ENCODE assay signal across 9 cellular contexts in the genomic region with DNA sequence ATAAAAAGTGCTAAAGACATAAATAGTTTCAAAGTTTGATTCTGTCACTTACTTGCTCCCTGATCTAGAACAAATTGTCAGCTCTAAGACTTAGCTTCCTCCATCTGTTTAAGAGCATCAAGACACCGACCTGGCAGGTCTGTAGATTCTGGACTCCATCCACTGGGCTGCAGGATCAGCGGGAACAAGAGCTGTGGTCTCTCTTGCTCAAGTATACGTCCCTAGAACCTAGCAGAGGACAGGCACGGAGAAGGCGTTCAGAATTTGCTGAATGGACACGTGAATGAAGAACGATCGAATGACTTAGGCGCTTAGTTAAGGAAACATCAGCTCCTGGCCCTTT. TPM values are rescaled to one million over a fixed set of nuclear protein-coding genes. Genes with fewer than 3 reads are reported as not detected.
DNase-seq lines count a peak whose midpoint lies in the region; ATAC-seq lines count a peak whose summit lies in the region.
"Had no signal": no experiment of that assay in that cellular context is flagged by ENCODE, and none has a peak within 500 bp of the region (broad histone marks: within the 10 kb centered on the region; RNA-seq: fewer than 3 reads in every experiment).

No MANE protein-coding gene starts in this region.

- peaks cover 15 to 28% of the 10 kb centered on the region in 2 donors for H3K27me3 ChIP-seq in mucosa of rectum (ENCODE audit: control insufficient read depth in 2 of 2, insufficient read depth in 2 of 2, low read length in 2 of 2)

- peak overlapping the region in 1 of 2 donors; percentile 43 for H3K9ac ChIP-seq in mucosa of rectum (ENCODE audit: low read depth in 1 of 2, low read length in 2 of 2)

- H3K27ac ChIP-seq in mucosa of rectum (ENCODE audit: low read depth in 2 of 2, low read length in 2 of 2): peak overlapping the region; percentile 38 to 51

- intact Hi-C loops in posterior cingulate gyrus (cut with DNase I): no loop called here

- H3K4me1 ChIP-seq in mucosa of rectum (ENCODE audit: control insufficient read depth in 2 of 2, insufficient read depth in 2 of 2, low read length in 2 of 2): peaks cover 0 to 3% of the 10 kb centered on the region in 2 donors

- ATAC-seq in GM21423 (IDR thresholded peaks at IDR 0.05; ENCODE audit: unreplicated experiment): no peak
- ATAC-seq in GM21381 (IDR thresholded peaks at IDR 0.05; ENCODE audit: unreplicated experiment): no peak

- no peaks in the 10 kb centered on the region for H3K9me3 ChIP-seq in mucosa of rectum (ENCODE audit: control insufficient read depth in 2 of 2, low read length in 2 of 2)

- DNase-seq in DMS 273 (lab: John Stamatoyannopoulos, UW; ENCODE audit: unreplicated experiment): peak; percentile 49
- peak; percentile 50 for DNase-seq in NCI-H146 treated with DMSO at 0.1 percent for 48 hours (lab: John Stamatoyannopoulos, UW; ENCODE audit: unreplicated experiment)
- DNase-seq in cerebellum (ENCODE audit: low spot score): peak; percentile 41
- no peak for DNase-seq in NOMO-1 treated with DMSO at 0.1 percent for 48 hours (lab: John Stamatoyannopoulos, UW; ENCODE audit: unreplicated experiment)
- no peak for DNase-seq in posterior cingulate gyrus

- no peaks in the 10 kb centered on the region for H3K36me3 ChIP-seq in mucosa of rectum (ENCODE audit: control insufficient read depth in 2 of 2, insufficient read depth in 2 of 2, low read length in 2 of 2)

- peak overlapping the region; percentile 8 to 62 for H3K4me3 ChIP-seq in mucosa of rectum (ENCODE audit: low read length in 2 of 2)
- H3K4me3 ChIP-seq: K562 had no signal

RNA-seq across cellular contexts. Expression of a gene that starts 1.1 kb away (rescaled TPM):
- total RNA-seq in cerebellum: 53.3 TPM

RNA-seq across cellular contexts. Expression of a gene that starts 33.5 kb away (rescaled TPM):
- total RNA-seq in cerebellum: 19.6 TPM

Comparison
In these comparisons a context has a peak if more than half of its experiments do, and no peak if none do; other contexts are left out.
1. DNase-seq: peak in DMS 273 (single experiment), NCI-H146 treated with DMSO at 0.1 percent for 48 hours (single experiment) and cerebellum (single experiment); none in NOMO-1 treated with DMSO at 0.1 percent for 48 hours (single experiment) and posterior cingulate gyrus (0 of 10).